8 cellular contexts compared by ENCODE assay signal in the genomic region with DNA sequence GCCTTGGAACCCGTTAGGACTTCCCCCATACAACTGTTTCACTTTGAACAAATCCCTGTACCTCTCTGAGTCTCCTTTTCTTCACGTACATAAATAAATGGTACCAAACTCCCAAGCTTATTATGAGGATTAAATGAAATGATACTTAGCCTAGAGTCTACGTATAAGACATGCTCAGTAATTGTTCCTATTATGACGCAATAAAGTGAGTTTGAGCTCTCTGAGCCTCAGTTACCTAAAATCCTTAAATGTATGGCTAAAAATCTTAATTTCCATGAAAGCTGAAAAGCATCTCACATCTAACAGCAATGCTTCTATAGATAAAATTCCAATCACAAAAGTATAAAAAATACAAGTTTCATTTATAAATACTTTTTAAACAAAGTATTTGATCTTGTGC.
"Had no signal": no experiment of that assay in that cellular context is flagged by ENCODE, and none has a peak within 500 bp of the region (broad histone marks: within the 10 kb centered on the region; RNA-seq: fewer than 3 reads in every experiment).

No MANE protein-coding gene starts in this region.

- H3K27ac Mint-ChIP-seq: H9 had no signal

- H3K4me3 Mint-ChIP-seq: H9 had no signal

- H3K4me2 ChIP-seq: KMS-11 had no signal

- H3K27ac ChIP-seq: GM23248, KMS-11 had no signal

- FAIRE-seq: H54, HTR-8/SVneo had no signal

- H3K4me1 Mint-ChIP-seq: H9 had no signal

- H2AFZ ChIP-seq: GM23248 had no signal

- DNase-seq: GM23248, GOT3, H9, HCEC 1CT, KBM-7 had no signal

- H3K4me3 ChIP-seq: GM23248 had no signal

- H3K9ac ChIP-seq: GM23248, KMS-11 had no signal
